15 cellular contexts compared by ENCODE assay signal in the genomic region with DNA sequence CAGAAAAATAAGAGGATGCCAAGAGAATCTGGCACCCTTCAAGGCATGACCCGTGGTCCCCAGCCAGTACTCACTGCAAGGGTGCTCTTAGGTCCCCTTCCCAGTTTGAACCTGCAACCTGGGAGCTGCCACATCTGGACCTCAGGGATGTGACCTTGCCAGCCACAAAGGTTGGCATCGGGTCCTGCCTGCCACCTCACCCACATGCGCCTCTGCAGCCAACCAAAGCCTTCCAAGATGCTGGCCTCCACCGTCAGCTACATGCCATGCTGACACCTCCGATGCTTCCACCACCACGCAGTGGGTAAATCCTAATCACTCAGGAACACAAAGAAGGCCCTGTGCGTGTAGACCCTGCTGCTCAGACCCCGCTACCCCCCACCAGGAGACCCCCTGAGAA. TPM values are rescaled to one million over a fixed set of nuclear protein-coding genes. Genes with fewer than 3 reads are reported as not detected.
DNase-seq lines count a peak whose midpoint lies in the region; ATAC-seq, FAIRE-seq and TF ChIP-seq lines count a peak whose summit lies in the region.
"Had no signal": no experiment of that assay in that cellular context is flagged by ENCODE, and none has a peak within 500 bp of the region (broad histone marks: within the 10 kb centered on the region; RNA-seq: fewer than 3 reads in every experiment).

No MANE protein-coding gene starts in this region.

- TF ChIP-seq POLR2A in suprapubic skin (IDR thresholded peaks at IDR 0.05), result no peak

- TF ChIP-seq CTCF in WTC11 (IDR thresholded peaks at IDR 0.05) (no peak), keratinocyte (optimal IDR thresholded peaks at IDR 0.05 in 1 of 3, IDR thresholded peaks at IDR 0.05 in 1 of 3, conservative IDR thresholded peaks at IDR 0.05 in 1 of 3; ENCODE audit: extremely low read depth in 1 of 3, insufficient read depth in 2 of 3, low read length in 3 of 3) (no peak), suprapubic skin (IDR thresholded peaks at IDR 0.05) (no peak)

- peaks cover 36% of the 10 kb centered on the region for H4K20me1 ChIP-seq in keratinocyte (ENCODE audit: control insufficient read depth, extremely low read depth, insufficient read depth, low read length)

- WGBS in suprapubic skin, result 84% methylated on average over 8 of the region's 8 CpGs

- H3K4me1 ChIP-seq in keratinocyte (ENCODE audit: control insufficient read depth, extremely low read depth, insufficient read depth, low read length) (peaks cover 25% of the 10 kb centered on the region), suprapubic skin (peaks cover 58% of the 10 kb centered on the region)

- H3K9me3 Mint-ChIP-seq in activated naive CD4-positive, alpha-beta T cell treated with anti-CD3 and anti-CD28 coated beads, Interleukin-2, amount 50 U/mL, for 72 hours, result no peaks in the 10 kb centered on the region
- no peaks in the 10 kb centered on the region for H3K9me3 Mint-ChIP-seq in WTC11

- peak overlapping the region; percentile 51 to 82 for H3K27ac Mint-ChIP-seq in activated naive CD4-positive, alpha-beta T cell treated with anti-CD3 and anti-CD28 coated beads, Interleukin-2, amount 50 U/mL, for 72 hours
- 0 out of 2 replicates have a peak overlapping the region, but pooled peaks have one; percentile 5 for H3K27ac Mint-ChIP-seq in WTC11

- H3K9me3 ChIP-seq in keratinocyte (ENCODE audit: control insufficient read depth, low read depth, low read length) (no peaks in the 10 kb centered on the region), suprapubic skin (no peaks in the 10 kb centered on the region)
- H3K9me3 ChIP-seq: esophagus squamous epithelium, ovary, SJSA1 had no signal

- TF ChIP-seq EP300 in suprapubic skin (IDR thresholded peaks at IDR 0.05), result no peak

- H3K27ac ChIP-seq in keratinocyte (ENCODE audit: control insufficient read depth, insufficient read depth, low read length), result no peak overlapping the region
- peak overlapping the region; percentile 0 for H3K27ac ChIP-seq in suprapubic skin
- H3K27ac ChIP-seq: ovary had no signal

- H3K4me2 ChIP-seq in keratinocyte (ENCODE audit: control insufficient read depth, extremely low read depth, insufficient read depth, low read depth, low read length), result peak overlapping the region; percentile 82

- no peaks in the 10 kb centered on the region for H3K36me3 Mint-ChIP-seq in activated naive CD4-positive, alpha-beta T cell treated with anti-CD3 and anti-CD28 coated beads, Interleukin-2, amount 50 U/mL, for 72 hours
- H3K36me3 Mint-ChIP-seq in WTC11, result no peaks in the 10 kb centered on the region

- no peak for FAIRE-seq in keratinocyte (lab: Jason Lieb, UNC)
- FAIRE-seq: GM12878 had no signal

- H3K79me2 ChIP-seq in keratinocyte (ENCODE audit: control insufficient read depth, insufficient read depth, low read length), result peaks cover 95% of the 10 kb centered on the region

- no peaks in the 10 kb centered on the region for H3K27me3 Mint-ChIP-seq in WTC11 (ENCODE audit: low read depth)

- peaks cover 32% of the 10 kb centered on the region for H3K4me1 Mint-ChIP-seq in WTC11

- H2AFZ ChIP-seq in keratinocyte (ENCODE audit: control insufficient read depth, low read length), result no peak overlapping the region

- H3K4me3 Mint-ChIP-seq in WTC11, result no peak overlapping the region

- POLR2A ChIA-PET in WTC11 (lab: Charles Lee), result no interaction called here

- dilution Hi-C loops in keratinocyte (cut with MboI; ENCODE audit: extremely low pct_ligation_motif_present, low sequenced_read_pairs), result no loop called here

- H3K9me1 ChIP-seq in keratinocyte (ENCODE audit: control insufficient read depth, extremely low read depth, insufficient read depth, low read length), result peaks cover 14% of the 10 kb centered on the region

- H3K9ac ChIP-seq in keratinocyte (ENCODE audit: control insufficient read depth, extremely low read depth, insufficient read depth, low read length), result no peak overlapping the region

- peak in 1 of 2 donors; percentile 3 for ATAC-seq in activated naive CD4-positive, alpha-beta T cell treated with anti-CD3 and anti-CD28 coated beads, Interleukin-2, amount 50 U/mL, for 72 hours
- ATAC-seq in WTC11 (no peak), GM21528 (IDR thresholded peaks at IDR 0.05; ENCODE audit: low FRiP score, unreplicated experiment) (no peak)
- ATAC-seq: GM12878 had no signal

- H3K27me3 ChIP-seq in keratinocyte (ENCODE audit: control insufficient read depth, extremely low read depth, insufficient read depth, low read length) (no peaks in the 10 kb centered on the region), suprapubic skin (no peaks in the 10 kb centered on the region)
- H3K27me3 ChIP-seq: esophagus squamous epithelium, ovary, SJSA1 had no signal

- H3K36me3 ChIP-seq in keratinocyte (ENCODE audit: control insufficient read depth in 2 of 2, extremely low read depth in 1 of 2, insufficient read depth in 2 of 2, low read length in 2 of 2) (peaks cover 0 to 4% of the 10 kb centered on the region in 2 experiments), suprapubic skin (no peaks in the 10 kb centered on the region)
- H3K36me3 ChIP-seq: esophagus squamous epithelium, ovary had no signal

- no peak for DNase-seq in activated naive CD4-positive, alpha-beta T cell treated with anti-CD3 and anti-CD28 coated beads, Interleukin-2, amount 50 U/mL, for 72 hours (ENCODE audit: low spot score in 2 of 2)
- no peak for DNase-seq in activated naive CD4-positive, alpha-beta T cell treated with Interleukin-2 at 50 U/mL for 16 hours
- no peak for DNase-seq in WTC11 (ENCODE audit: low spot score)
- no peak for DNase-seq in keratinocyte (ENCODE audit: low read depth, low spot score)
- no peak for DNase-seq in suprapubic skin (ENCODE audit: low spot score in 2 of 2)
- no peak for DNase-seq in NCI-H146 (lab: John Stamatoyannopoulos, UW)
- DNase-seq in NCI-H1436 (lab: John Stamatoyannopoulos, UW), result no peak
- DNase-seq: esophagus squamous epithelium; mesendoderm; NCI-H2171 treated with DMSO at 0.1 percent for 48 hours; NK-92 treated with Interleukin-12 subunit alpha and Interleukin-12 subunit beta, amount 100 ng/mL, for 24 hours had no signal

- CTCF ChIA-PET in WTC11 (lab: Charles Lee), result interaction anchor here (1.5 to 3.7 kb wide), 5 partner anchors 8 to 34 kb away, joined by 4 to 31 read pairs (median 24); partner anchors contain the start of gene ELL

- H3K4me3 ChIP-seq in keratinocyte (ENCODE audit: control insufficient read depth in 2 of 3, extremely low read depth in 1 of 3, insufficient read depth in 2 of 3, low read depth in 1 of 3, low read length in 3 of 3) (no peak overlapping the region), suprapubic skin (no peak overlapping the region)
- H3K4me3 ChIP-seq: GM12878, ovary, SJSA1 had no signal

TF ChIP-seq in WTC11, 78 proteins besides CTCF, POLR2A, EP300 and RAD21:
- TF ChIP-seq JUN (CRISPR knock-in tag; IDR thresholded peaks at IDR 0.05) (no peak), CREB1 (CRISPR knock-in tag; IDR thresholded peaks at IDR 0.05) (no peak)
- TF ChIP-seq, protein P1, sequence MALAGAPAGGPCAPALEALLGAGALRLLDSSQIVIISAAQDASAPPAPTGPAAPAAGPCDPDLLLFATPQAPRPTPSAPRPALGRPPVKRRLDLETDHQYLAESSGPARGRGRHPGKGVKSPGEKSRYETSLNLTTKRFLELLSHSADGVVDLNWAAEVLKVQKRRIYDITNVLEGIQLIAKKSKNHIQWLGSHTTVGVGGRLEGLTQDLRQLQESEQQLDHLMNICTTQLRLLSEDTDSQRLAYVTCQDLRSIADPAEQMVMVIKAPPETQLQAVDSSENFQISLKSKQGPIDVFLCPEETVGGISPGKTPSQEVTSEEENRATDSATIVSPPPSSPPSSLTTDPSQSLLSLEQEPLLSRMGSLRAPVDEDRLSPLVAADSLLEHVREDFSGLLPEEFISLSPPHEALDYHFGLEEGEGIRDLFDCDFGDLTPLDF (CRISPR knock-in tag; IDR thresholded peaks at IDR 0.05), result no peak
TF ChIP-seq in WTC11: peak in this region for 0.

RNA-seq across cellular contexts. Expression of gene ELL, which starts 35.1 kb away (rescaled TPM):
- total RNA-seq in activated naive CD4-positive, alpha-beta T cell treated with anti-CD3 and anti-CD28 coated beads, Interleukin-2, amount 50 U/mL, for 72 hours, result 10 to 100 TPM; 18.8 to 23.0 TPM
- total RNA-seq in WTC11 (2021) (11.6 to 17.3 TPM (median 13.1 TPM) in 3 replicates), suprapubic skin (10 to 100 TPM; 27.0 to 59.5 (median 36.9) TPM)
- polyA plus RNA-seq in keratinocyte, result 4.4 to 8.3 TPM (median 6.8 TPM) in 3 replicates
- 8.1 TPM for polyA plus RNA-seq in keratinocyte (2011; ENCODE audit: low read depth)
- 2.9 and 7.0 TPM in 2 replicates for polyA plus RNA-seq in keratinocyte (2011; cell fraction: cytosol; rRNA removed)
- polyA plus RNA-seq in keratinocyte (2011; cell fraction: nucleus; rRNA removed), result 12.9 and 16.9 TPM in 2 replicates
- polyA plus RNA-seq in keratinocyte (2012; ENCODE audit: low replicate concordance), result 10.4 and 11.5 TPM in 2 replicates
- 6.4 to 31.5 TPM (median 7.2 TPM) in 3 replicates for polyA minus RNA-seq in keratinocyte
- polyA minus RNA-seq in keratinocyte (2011; cell fraction: cytosol; rRNA and poly(A)+ RNA removed), result 16.9 TPM
- polyA minus RNA-seq in keratinocyte (2011; cell fraction: nucleus; rRNA and poly(A)+ RNA removed), result 18.4 and 19.1 TPM in 2 replicates

RNA-seq across cellular contexts. Expression of gene ISYNA1, which starts 48.8 kb away (rescaled TPM):
- total RNA-seq in activated naive CD4-positive, alpha-beta T cell treated with anti-CD3 and anti-CD28 coated beads, Interleukin-2, amount 50 U/mL, for 72 hours, result 10 to 100 TPM; 19.7 to 30.8 TPM
- total RNA-seq in WTC11 (2021) (236 to 310 TPM (median 307 TPM) in 3 replicates), suprapubic skin (10 to 100 TPM in 3 of 4 donors, 1 to 10 TPM in 1; 7.9 to 27.6 (median 21.0) TPM)
- polyA plus RNA-seq in keratinocyte, result 3.5 to 8.3 TPM (median 7.0 TPM) in 3 replicates
- polyA plus RNA-seq in keratinocyte (2011; ENCODE audit: low read depth), result 0.60 TPM
- 3.1 and 7.3 TPM in 2 replicates for polyA plus RNA-seq in keratinocyte (2011; cell fraction: cytosol; rRNA removed)
- 17.4 and 28.2 TPM in 2 replicates for polyA plus RNA-seq in keratinocyte (2011; cell fraction: nucleus; rRNA removed)
- polyA plus RNA-seq in keratinocyte (2012; ENCODE audit: low replicate concordance), result 7.7 and 10.7 TPM in 2 replicates
- 3.3 to 6.8 TPM (median 5.9 TPM) in 3 replicates for polyA minus RNA-seq in keratinocyte
- polyA minus RNA-seq in keratinocyte (2011; cell fraction: cytosol; rRNA and poly(A)+ RNA removed), result 15.5 TPM
- 6.5 and 8.8 TPM in 2 replicates for polyA minus RNA-seq in keratinocyte (2011; cell fraction: nucleus; rRNA and poly(A)+ RNA removed)

RNA-seq across cellular contexts. Expression of gene FKBP8, which starts 56.6 kb away (rescaled TPM):
- 100 to 1,000 TPM; 153 to 236 TPM for total RNA-seq in activated naive CD4-positive, alpha-beta T cell treated with anti-CD3 and anti-CD28 coated beads, Interleukin-2, amount 50 U/mL, for 72 hours
- total RNA-seq in WTC11 (2021) (345 to 423 TPM (median 410 TPM) in 3 replicates), suprapubic skin (100 to 1,000 TPM; 194 to 217 (median 203) TPM)
- polyA plus RNA-seq in keratinocyte, result 115 to 222 TPM (median 150 TPM) in 3 replicates
- 127 TPM for polyA plus RNA-seq in keratinocyte (2011; ENCODE audit: low read depth)
- 120 and 306 TPM in 2 replicates for polyA plus RNA-seq in keratinocyte (2011; cell fraction: cytosol; rRNA removed)
- 105 and 149 TPM in 2 replicates for polyA plus RNA-seq in keratinocyte (2011; cell fraction: nucleus; rRNA removed)
- polyA plus RNA-seq in keratinocyte (2012; ENCODE audit: low replicate concordance), result 186 and 236 TPM in 2 replicates
- polyA minus RNA-seq in keratinocyte, result 83.9 to 177 TPM (median 171 TPM) in 3 replicates
- 500 TPM for polyA minus RNA-seq in keratinocyte (2011; cell fraction: cytosol; rRNA and poly(A)+ RNA removed)
- polyA minus RNA-seq in keratinocyte (2011; cell fraction: nucleus; rRNA and poly(A)+ RNA removed), result 70.7 and 90.7 TPM in 2 replicates
